Comparison of ENCODE assay signal across 10 cellular contexts in the genomic region with DNA sequence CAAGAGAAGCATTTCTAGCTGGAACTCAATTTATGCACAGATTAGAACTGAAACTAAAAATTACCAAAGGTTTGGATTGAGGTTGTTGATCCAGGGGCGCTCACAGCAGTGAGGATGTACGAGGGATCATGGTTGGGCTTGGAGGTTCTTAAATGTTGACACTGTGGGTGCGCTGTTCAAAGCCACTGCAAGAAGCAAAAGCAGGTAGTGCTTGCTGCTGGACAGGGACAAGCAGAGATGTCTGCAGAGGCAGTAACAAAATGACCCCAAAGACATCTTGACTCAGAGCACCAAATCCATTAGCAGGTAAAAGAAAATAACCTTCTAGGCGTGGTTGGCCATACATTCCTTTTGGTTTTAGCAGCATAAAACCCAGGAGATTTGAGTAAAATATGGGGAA.
"Had no signal": no experiment of that assay in that cellular context is flagged by ENCODE, and none has a peak within 500 bp of the region (broad histone marks: within the 10 kb centered on the region; RNA-seq: fewer than 3 reads in every experiment).

No MANE protein-coding gene starts in this region.

- H3K4me3 ChIP-seq: GM23248, K562 had no signal

- H3K36me3 Mint-ChIP-seq: IgD-negative memory B cell had no signal

- H3K27ac Mint-ChIP-seq: H9, HFFc6, IgD-negative memory B cell had no signal

- ATAC-seq: HepG2, K562 had no signal

- H3K4me1 Mint-ChIP-seq: H9, IgD-negative memory B cell had no signal

- H3K9me3 Mint-ChIP-seq: H9, HFFc6, IgD-negative memory B cell had no signal

- DNase-seq: GM23248, H9, HCEC 1CT, HFFc6, Karpas-422 had no signal

- H3K4me2 ChIP-seq: KMS-11 had no signal

- H2AFZ ChIP-seq: GM23248 had no signal

- H3K4me3 Mint-ChIP-seq: H9, HFFc6, IgD-negative memory B cell had no signal

- H3K27ac ChIP-seq: GM23248, HL-60, KMS-11 had no signal
